In genomic region chr2:229033816-229034215, GRCh38 we compare ENCODE assay signal across 23 cellular contexts.
"Had no signal": no experiment of that assay in that cellular context is flagged by ENCODE, and none has a peak within 500 bp of the region (broad histone marks: within the 10 kb centered on the region; RNA-seq: fewer than 3 reads in every experiment).

No MANE protein-coding gene starts in this region.

- H3K27ac ChIP-seq: brain microvascular endothelial cell, VCaP had no signal

- H3K27me3 ChIP-seq: brain microvascular endothelial cell had no signal

- DNase-seq: activated CD4-positive, alpha-beta memory T cell treated with anti-CD3 and anti-CD28 coated beads, Interleukin-2, amount 10 ng/mL, durations not matched to agents 7 days and 5 days; activated CD4-positive, alpha-beta T cell treated with anti-CD3 and anti-CD28 coated beads, Interleukin-2, amount 50 U/mL, for 1 hour; activated CD4-positive, CD25-positive, alpha-beta regulatory T cell; activated gamma-delta T cell; activated naive CD4-positive, alpha-beta T cell treated with anti-CD3 and anti-CD28 coated beads for 36 hours; activated T-cell treated with anti-CD3 and anti-CD28 coated beads for 4 hours; activated T-cell treated with anti-CD3 and anti-CD28 coated beads, Interleukin-2, amount 50 U/mL, for 48 hours; brain microvascular endothelial cell; caudate nucleus; NCI-H1048; NCI-H146; NCI-H1930; NCI-H2107; NCI-H2171 treated with DMSO at 0.1 percent for 48 hours; NCI-H345; NCI-H510A treated with DMSO at 0.1 percent for 48 hours; NCI-H69; NK-92 treated with Interleukin-12 subunit alpha and Interleukin-12 subunit beta, amount 100 ng/mL, for 24 hours; PC-3; SHP77 treated with DMSO at 0.1 percent for 48 hours; T-helper 9 cell had no signal

- ATAC-seq: activated T-helper 17 cell treated with anti-CD3 and anti-CD28 coated beads, Interleukin-2, amount 50 U/mL, for 72 hours; PC-3 had no signal
